23 cellular contexts compared by ENCODE assay signal in the genomic region with DNA sequence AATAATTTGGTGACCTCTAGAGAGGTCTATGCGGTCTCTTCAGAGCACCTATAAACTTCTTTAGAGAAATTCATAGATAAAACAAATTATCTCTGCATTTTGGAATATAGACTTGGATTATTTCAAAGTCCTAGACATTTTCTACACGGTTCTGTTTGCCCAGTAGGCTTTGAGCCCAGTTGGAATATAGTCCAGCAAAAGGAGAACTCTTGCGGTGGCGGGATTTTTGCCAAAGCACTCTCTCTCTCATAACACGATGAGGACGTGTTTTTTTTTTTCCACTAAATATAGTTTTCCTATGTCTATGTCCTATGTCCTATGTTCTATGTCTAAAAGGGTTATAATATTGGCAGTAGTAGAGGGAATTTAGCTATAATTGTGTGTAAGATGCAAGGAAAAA.
"Had no signal": no experiment of that assay in that cellular context is flagged by ENCODE, and none has a peak within 500 bp of the region (broad histone marks: within the 10 kb centered on the region; RNA-seq: fewer than 3 reads in every experiment).

No MANE protein-coding gene starts in this region.

- H3K27me3 ChIP-seq: body of pancreas, cardiac muscle cell, gastrocnemius medialis, sigmoid colon, thyroid gland had no signal

- H3K9me3 Mint-ChIP-seq: activated CD8-positive, alpha-beta T cell treated with anti-CD3 and anti-CD28 coated beads for 36 hours; activated naive CD8-positive, alpha-beta T cell treated with anti-CD3 and anti-CD28 coated beads, Interleukin-2, amount 50 U/mL, for 24 hours; stimulated activated naive B cell treated with anti-CD40 and anti-IgM and Interleukin-4, amounts not matched to agents 10 μg/mL and 1 μg/mL and 100 μg/mL, for 72 hours; T-cell had no signal

- H3K4me3 Mint-ChIP-seq: activated CD4-positive, alpha-beta T cell treated with anti-CD3 and anti-CD28 coated beads, Interleukin-2, amount 10 ng/mL, durations not matched to agents 7 days and 5 days; activated CD8-positive, alpha-beta memory T cell treated with anti-CD3 and anti-CD28 coated beads, Interleukin-2, amount 10 ng/mL, durations not matched to agents 7 days and 5 days; activated CD8-positive, alpha-beta T cell treated with anti-CD3 and anti-CD28 coated beads for 36 hours; activated naive CD8-positive, alpha-beta T cell treated with anti-CD3 and anti-CD28 coated beads, Interleukin-2, amount 50 U/mL, for 24 hours; mesothelial cell of epicardium; natural killer cell treated with Interleukin-12 subunit alpha and Interleukin-12 subunit beta and Interleukin-15 and Interleukin-18, amount 100 ng/mL, for 72 hours; stimulated activated naive B cell treated with anti-CD40 and anti-IgM and Interleukin-4, amounts not matched to agents 10 μg/mL and 1 μg/mL and 100 μg/mL, for 72 hours; T-cell; T-helper 2 cell treated with Interferon-gamma antibody and Interleukin-4, amounts not matched to agents 5 μg/mL and 100 μg/mL, for 36 hours had no signal

- ATAC-seq: activated CD8-positive, alpha-beta memory T cell treated with anti-CD3 and anti-CD28 coated beads, Interleukin-2, amount 10 ng/mL, durations not matched to agents 7 days and 5 days; activated CD8-positive, alpha-beta T cell treated with anti-CD3 and anti-CD28 coated beads for 36 hours; activated naive CD8-positive, alpha-beta T cell treated with anti-CD3 and anti-CD28 coated beads, Interleukin-2, amount 50 U/mL, for 24 hours; body of pancreas; gastrocnemius medialis; natural killer cell treated with Interleukin-12 subunit alpha and Interleukin-12 subunit beta and Interleukin-15 and Interleukin-18, amount 100 ng/mL, for 72 hours; stimulated activated naive B cell treated with anti-CD40 and anti-IgM and Interleukin-4, amounts not matched to agents 10 μg/mL and 1 μg/mL and 100 μg/mL, for 72 hours; T-cell had no signal

- H3K27me3 Mint-ChIP-seq: activated CD8-positive, alpha-beta memory T cell treated with anti-CD3 and anti-CD28 coated beads, Interleukin-2, amount 10 ng/mL, durations not matched to agents 7 days and 5 days; natural killer cell treated with Interleukin-12 subunit alpha and Interleukin-12 subunit beta and Interleukin-15 and Interleukin-18, amount 100 ng/mL, for 72 hours had no signal

- DNase-seq: activated CD4-positive, alpha-beta T cell treated with anti-CD3 and anti-CD28 coated beads, Interleukin-2, amount 10 ng/mL, durations not matched to agents 7 days and 5 days; activated CD4-positive, CD25-positive, alpha-beta regulatory T cell treated with anti-CD3 and anti-CD28 coated beads, Interleukin-2, amount 50 U/mL, for 72 hours; activated CD8-positive, alpha-beta memory T cell treated with anti-CD3 and anti-CD28 coated beads, Interleukin-2, amount 10 ng/mL, durations not matched to agents 7 days and 5 days; activated CD8-positive, alpha-beta T cell treated with anti-CD3 and anti-CD28 coated beads for 36 hours; activated gamma-delta T cell; activated naive CD4-positive, alpha-beta T cell treated with anti-CD3 and anti-CD28 coated beads, Interleukin-2, amount 50 U/mL, for 16 hours; activated naive CD8-positive, alpha-beta T cell treated with anti-CD3 and anti-CD28 coated beads, Interleukin-2, amount 50 U/mL, for 24 hours; activated T-cell treated with anti-CD3 and anti-CD28 coated beads for 4 hours; anterior cingulate cortex; gastrocnemius medialis; mammary epithelial cell; sigmoid colon; stimulated activated CD4-positive, alpha-beta T cell treated with anti-CD3 and anti-CD28 coated beads, Interleukin-2, amount 100 ng/mL, for 48 hours; stimulated activated CD8-positive, alpha-beta memory T cell treated with anti-CD3 and anti-CD28 coated beads, Interleukin-4, amount 100 ng/mL, for 48 hours; stimulated activated naive B cell treated with anti-CD40 and anti-IgM and Interleukin-4, amounts not matched to agents 10 μg/mL and 1 μg/mL and 100 μg/mL, for 72 hours; T-cell; thyroid gland; WERI-Rb-1 had no signal

- H3K36me3 ChIP-seq: cardiac muscle cell, gastrocnemius medialis, sigmoid colon, thyroid gland, WERI-Rb-1 had no signal

- H3K9me3 ChIP-seq: body of pancreas, gastrocnemius medialis, sigmoid colon, thyroid gland had no signal

- H3K4me3 ChIP-seq: body of pancreas, cardiac muscle cell, gastrocnemius medialis, sigmoid colon, thyroid gland had no signal

- H3K27ac ChIP-seq: body of pancreas, cardiac muscle cell, gastrocnemius medialis, sigmoid colon, thyroid gland, WERI-Rb-1 had no signal

- H3K27ac Mint-ChIP-seq: activated CD4-positive, alpha-beta T cell treated with anti-CD3 and anti-CD28 coated beads, Interleukin-2, amount 10 ng/mL, durations not matched to agents 7 days and 5 days; activated CD8-positive, alpha-beta memory T cell treated with anti-CD3 and anti-CD28 coated beads, Interleukin-2, amount 10 ng/mL, durations not matched to agents 7 days and 5 days; activated CD8-positive, alpha-beta T cell treated with anti-CD3 and anti-CD28 coated beads for 36 hours; activated naive CD8-positive, alpha-beta T cell treated with anti-CD3 and anti-CD28 coated beads, Interleukin-2, amount 50 U/mL, for 24 hours; mesothelial cell of epicardium; natural killer cell treated with Interleukin-12 subunit alpha and Interleukin-12 subunit beta and Interleukin-15 and Interleukin-18, amount 100 ng/mL, for 72 hours; stimulated activated naive B cell treated with anti-CD40 and anti-IgM and Interleukin-4, amounts not matched to agents 10 μg/mL and 1 μg/mL and 100 μg/mL, for 72 hours; T-cell; T-helper 2 cell treated with Interferon-gamma antibody and Interleukin-4, amounts not matched to agents 5 μg/mL and 100 μg/mL, for 36 hours had no signal
